In genomic region chr15:75857886-75858285, GRCh38 we compare ENCODE assay signal across 29 cellular contexts.
"Had no signal": no experiment of that assay in that cellular context is flagged by ENCODE, and none has a peak within 500 bp of the region (broad histone marks: within the 10 kb centered on the region; RNA-seq: fewer than 3 reads in every experiment).

No MANE protein-coding gene starts in this region.

- H3K4me3 Mint-ChIP-seq: activated B cell treated with CpG ODN at 0.5 μM for 24 hours; activated CD4-positive, alpha-beta memory T cell treated with anti-CD3 and anti-CD28 coated beads, Interleukin-2, amount 10 ng/mL, durations not matched to agents 7 days and 5 days; activated CD4-positive, alpha-beta T cell treated with anti-CD3 and anti-CD28 coated beads, Interleukin-2, amount 10 ng/mL, durations not matched to agents 24 days and 14 days; activated naive CD4-positive, alpha-beta T cell treated with anti-CD3 and anti-CD28 coated beads for 36 hours; activated naive CD4-positive, alpha-beta T cell treated with anti-CD3 and anti-CD28 coated beads, Interleukin-2, amount 50 U/mL, for 24 hours; activated naive CD8-positive, alpha-beta T cell treated with anti-CD3 and anti-CD28 coated beads for 36 hours; activated naive CD8-positive, alpha-beta T cell treated with anti-CD3 and anti-CD28 coated beads, Interleukin-2, amount 50 U/mL, for 24 hours; activated T-cell treated with anti-CD3 and anti-CD28 coated beads, Interleukin-2, amount 50 U/mL, for 24 hours; T-helper 1 cell treated with Interleukin-12 subunit alpha and Interleukin-12 subunit beta and Interleukin-4 antibody, amounts not matched to agents 30 μg/mL and 1 μg/mL, for 36 hours; T-helper 2 cell treated with Interferon-gamma antibody and Interleukin-4, amounts not matched to agents 5 μg/mL and 100 μg/mL, for 36 hours had no signal

- H3K27ac Mint-ChIP-seq: activated B cell treated with CpG ODN at 0.5 μM for 24 hours; activated CD4-positive, alpha-beta memory T cell treated with anti-CD3 and anti-CD28 coated beads, Interleukin-2, amount 10 ng/mL, durations not matched to agents 7 days and 5 days; activated CD4-positive, alpha-beta T cell treated with anti-CD3 and anti-CD28 coated beads, Interleukin-2, amount 10 ng/mL, durations not matched to agents 24 days and 14 days; activated naive CD4-positive, alpha-beta T cell treated with anti-CD3 and anti-CD28 coated beads for 36 hours; activated naive CD4-positive, alpha-beta T cell treated with anti-CD3 and anti-CD28 coated beads, Interleukin-2, amount 50 U/mL, for 24 hours; activated naive CD8-positive, alpha-beta T cell treated with anti-CD3 and anti-CD28 coated beads for 36 hours; activated naive CD8-positive, alpha-beta T cell treated with anti-CD3 and anti-CD28 coated beads, Interleukin-2, amount 50 U/mL, for 24 hours; activated T-cell treated with anti-CD3 and anti-CD28 coated beads, Interleukin-2, amount 50 U/mL, for 24 hours; activated T-helper 2 cell treated with anti-CD3 and anti-CD28 coated beads, Interferon-gamma antibody, Interleukin-2, Interleukin-4, amounts not matched to agents 10 μg/mL and 5 μg/mL and 100 μg/mL, durations not matched to agents 14 hours and 24 hours and 36 hours; T-helper 1 cell treated with Interleukin-12 subunit alpha and Interleukin-12 subunit beta and Interleukin-4 antibody, amounts not matched to agents 30 μg/mL and 1 μg/mL, for 36 hours; T-helper 2 cell treated with Interferon-gamma antibody and Interleukin-4, amounts not matched to agents 5 μg/mL and 100 μg/mL, for 36 hours had no signal

- ATAC-seq: activated CD4-positive, CD25-positive, alpha-beta regulatory T cell treated with anti-CD3 and anti-CD28 coated beads, Interleukin-2, amount 50 U/mL, for 24 hours; activated naive CD8-positive, alpha-beta T cell treated with anti-CD3 and anti-CD28 coated beads, Interleukin-2, amount 50 U/mL, for 24 hours; body of pancreas; gastroesophageal sphincter; heart right ventricle had no signal

- DNase-seq: activated B cell treated with CpG ODN at 0.5 μM for 24 hours; activated CD4-positive, alpha-beta memory T cell treated with anti-CD3 and anti-CD28 coated beads, Interleukin-2, amount 10 ng/mL, durations not matched to agents 7 days and 5 days; activated CD4-positive, alpha-beta T cell treated with anti-CD3 and anti-CD28 coated beads, Interleukin-2, amount 10 ng/mL, durations not matched to agents 24 days and 14 days; activated CD4-positive, alpha-beta T cell treated with anti-CD3 and anti-CD28 coated beads, Interleukin-2, amount 50 U/mL, for 4 hours; activated CD8-positive, alpha-beta memory T cell treated with anti-CD3 and anti-CD28 coated beads, Interleukin-2, amount 50 U/mL, for 48 hours; activated effector memory CD4-positive, alpha-beta T cell treated with anti-CD3 and anti-CD28 coated beads, Interleukin-2, amount 50 U/mL, for 16 hours; activated naive CD4-positive, alpha-beta T cell treated with anti-CD3 and anti-CD28 coated beads for 36 hours; activated naive CD8-positive, alpha-beta T cell treated with anti-CD3 and anti-CD28 coated beads for 36 hours; activated naive CD8-positive, alpha-beta T cell treated with anti-CD3 and anti-CD28 coated beads, Interleukin-2, amount 50 U/mL, for 24 hours; activated T-cell treated with anti-CD3 and anti-CD28 coated beads for 4 hours; activated T-cell treated with anti-CD3 and anti-CD28 coated beads, Interleukin-2, amount 50 U/mL, for 24 hours; adrenal gland; amygdala; aorta; body of pancreas; caudate nucleus; colonic mucosa; effector CD8-positive, alpha-beta T cell; esophagus squamous epithelium; foreskin melanocyte; heart right ventricle; T1000; WERI-Rb-1 had no signal

- H3K9me3 Mint-ChIP-seq: activated B cell treated with CpG ODN at 0.5 μM for 24 hours; activated CD4-positive, alpha-beta memory T cell treated with anti-CD3 and anti-CD28 coated beads, Interleukin-2, amount 10 ng/mL, durations not matched to agents 7 days and 5 days; activated CD4-positive, alpha-beta T cell treated with anti-CD3 and anti-CD28 coated beads, Interleukin-2, amount 10 ng/mL, durations not matched to agents 24 days and 14 days; activated naive CD4-positive, alpha-beta T cell treated with anti-CD3 and anti-CD28 coated beads for 36 hours; activated naive CD4-positive, alpha-beta T cell treated with anti-CD3 and anti-CD28 coated beads, Interleukin-2, amount 50 U/mL, for 24 hours; activated naive CD8-positive, alpha-beta T cell treated with anti-CD3 and anti-CD28 coated beads for 36 hours; activated naive CD8-positive, alpha-beta T cell treated with anti-CD3 and anti-CD28 coated beads, Interleukin-2, amount 50 U/mL, for 24 hours; activated T-cell treated with anti-CD3 and anti-CD28 coated beads, Interleukin-2, amount 50 U/mL, for 24 hours; activated T-helper 2 cell treated with anti-CD3 and anti-CD28 coated beads, Interferon-gamma antibody, Interleukin-2, Interleukin-4, amounts not matched to agents 10 μg/mL and 5 μg/mL and 100 μg/mL, durations not matched to agents 14 hours and 24 hours and 36 hours; T-helper 1 cell treated with Interleukin-12 subunit alpha and Interleukin-12 subunit beta and Interleukin-4 antibody, amounts not matched to agents 30 μg/mL and 1 μg/mL, for 36 hours; T-helper 2 cell treated with Interferon-gamma antibody and Interleukin-4, amounts not matched to agents 5 μg/mL and 100 μg/mL, for 36 hours had no signal

- H3K27me3 Mint-ChIP-seq: activated B cell treated with CpG ODN at 0.5 μM for 24 hours; activated CD4-positive, alpha-beta memory T cell treated with anti-CD3 and anti-CD28 coated beads, Interleukin-2, amount 10 ng/mL, durations not matched to agents 7 days and 5 days; activated CD4-positive, alpha-beta T cell treated with anti-CD3 and anti-CD28 coated beads, Interleukin-2, amount 10 ng/mL, durations not matched to agents 24 days and 14 days; activated naive CD4-positive, alpha-beta T cell treated with anti-CD3 and anti-CD28 coated beads, Interleukin-2, amount 50 U/mL, for 24 hours; activated naive CD8-positive, alpha-beta T cell treated with anti-CD3 and anti-CD28 coated beads for 36 hours; activated naive CD8-positive, alpha-beta T cell treated with anti-CD3 and anti-CD28 coated beads, Interleukin-2, amount 50 U/mL, for 24 hours; activated T-cell treated with anti-CD3 and anti-CD28 coated beads, Interleukin-2, amount 50 U/mL, for 24 hours had no signal
